ENCODE assay signal across 1 cellular context in the genomic region with DNA sequence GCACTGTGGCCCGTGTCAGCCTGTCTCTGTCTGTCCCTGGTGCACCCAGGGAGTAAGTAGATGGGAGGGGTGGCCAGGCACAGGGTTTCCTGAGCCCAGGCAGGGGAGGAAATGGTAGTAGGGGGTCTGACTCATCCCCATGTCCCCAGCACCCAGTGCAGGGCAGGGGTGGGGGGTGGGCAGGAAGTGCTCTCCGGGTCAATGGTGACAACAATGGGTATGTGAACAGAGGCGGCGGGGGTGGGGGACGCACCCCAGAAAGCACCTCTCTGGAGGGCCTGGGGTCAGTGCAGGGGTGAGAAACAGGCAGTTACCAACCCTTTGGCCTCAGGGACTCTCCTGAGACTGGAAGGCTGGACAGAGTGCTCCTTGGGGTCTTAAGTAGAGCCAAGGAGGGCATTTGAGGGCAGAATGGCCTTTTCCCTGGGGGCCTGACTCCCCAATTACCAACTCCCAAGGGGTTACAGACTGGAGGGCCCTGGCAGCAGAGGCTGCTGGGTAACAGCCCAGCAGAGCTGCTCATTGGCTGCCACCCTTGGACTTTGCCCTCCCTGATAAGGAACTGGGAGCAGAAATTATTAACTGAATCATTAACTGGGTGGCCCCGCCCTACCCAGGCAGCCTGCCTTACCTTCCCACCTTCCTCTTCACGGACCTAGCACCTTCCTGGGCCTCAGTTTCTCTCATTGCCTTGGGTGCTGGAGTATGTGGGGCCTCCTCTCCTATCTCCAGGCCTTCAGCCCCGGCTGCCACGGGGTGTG.
TF ChIP-seq lines count a peak whose summit lies in the region.

No MANE protein-coding gene starts in this region.

TF ChIP-seq in HepG2, 621 proteins besides CTCF, POLR2A, EP300 and RAD21 (continued from another document and continues in another):
- peak; percentile 91; the same call in 1 of the 2 replicates for TF ChIP-seq ZNF772 (CRISPR knock-in tag; IDR thresholded peaks at IDR 0.05)
- peak; percentile 86 for TF ChIP-seq RXRB (CRISPR knock-in tag; IDR thresholded peaks at IDR 0.05; ENCODE audit: borderline replicate concordance)
- TF ChIP-seq, protein P1, sequence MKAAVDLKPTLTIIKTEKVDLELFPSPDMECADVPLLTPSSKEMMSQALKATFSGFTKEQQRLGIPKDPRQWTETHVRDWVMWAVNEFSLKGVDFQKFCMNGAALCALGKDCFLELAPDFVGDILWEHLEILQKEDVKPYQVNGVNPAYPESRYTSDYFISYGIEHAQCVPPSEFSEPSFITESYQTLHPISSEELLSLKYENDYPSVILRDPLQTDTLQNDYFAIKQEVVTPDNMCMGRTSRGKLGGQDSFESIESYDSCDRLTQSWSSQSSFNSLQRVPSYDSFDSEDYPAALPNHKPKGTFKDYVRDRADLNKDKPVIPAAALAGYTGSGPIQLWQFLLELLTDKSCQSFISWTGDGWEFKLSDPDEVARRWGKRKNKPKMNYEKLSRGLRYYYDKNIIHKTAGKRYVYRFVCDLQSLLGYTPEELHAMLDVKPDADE (CRISPR knock-in tag; IDR thresholded peaks at IDR 0.05) = no peak
- TF ChIP-seq KDM5B (CRISPR knock-in tag; IDR thresholded peaks at IDR 0.05; ENCODE audit: borderline replicate concordance) = peak; percentile 87; the same call in 1 of the 2 replicates
- no peak for TF ChIP-seq GPN1 (CRISPR knock-in tag; IDR thresholded peaks at IDR 0.05; ENCODE audit: borderline replicate concordance)
- TF ChIP-seq PHF8 (CRISPR knock-in tag; IDR thresholded peaks at IDR 0.05) = peak; percentile 45
- peak; percentile 74 for TF ChIP-seq ZFP90 (CRISPR knock-in tag; IDR thresholded peaks at IDR 0.05; ENCODE audit: borderline replicate concordance)
- no peak for TF ChIP-seq CCDC6 (CRISPR knock-in tag; IDR thresholded peaks at IDR 0.05)
- TF ChIP-seq, protein P2, sequence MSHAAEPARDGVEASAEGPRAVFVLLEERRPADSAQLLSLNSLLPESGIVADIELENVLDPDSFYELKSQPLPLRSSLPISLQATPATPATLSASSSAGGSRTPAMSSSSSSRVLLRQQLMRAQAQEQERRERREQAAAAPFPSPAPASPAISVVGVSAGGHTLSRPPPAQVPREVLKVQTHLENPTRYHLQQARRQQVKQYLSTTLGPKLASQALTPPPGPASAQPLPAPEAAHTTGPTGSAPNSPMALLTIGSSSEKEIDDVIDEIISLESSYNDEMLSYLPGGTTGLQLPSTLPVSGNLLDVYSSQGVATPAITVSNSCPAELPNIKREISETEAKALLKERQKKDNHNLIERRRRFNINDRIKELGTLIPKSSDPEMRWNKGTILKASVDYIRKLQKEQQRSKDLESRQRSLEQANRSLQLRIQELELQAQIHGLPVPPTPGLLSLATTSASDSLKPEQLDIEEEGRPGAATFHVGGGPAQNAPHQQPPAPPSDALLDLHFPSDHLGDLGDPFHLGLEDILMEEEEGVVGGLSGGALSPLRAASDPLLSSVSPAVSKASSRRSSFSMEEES (CRISPR knock-in tag; IDR thresholded peaks at IDR 0.05) = no peak
- TF ChIP-seq, protein P3, sequence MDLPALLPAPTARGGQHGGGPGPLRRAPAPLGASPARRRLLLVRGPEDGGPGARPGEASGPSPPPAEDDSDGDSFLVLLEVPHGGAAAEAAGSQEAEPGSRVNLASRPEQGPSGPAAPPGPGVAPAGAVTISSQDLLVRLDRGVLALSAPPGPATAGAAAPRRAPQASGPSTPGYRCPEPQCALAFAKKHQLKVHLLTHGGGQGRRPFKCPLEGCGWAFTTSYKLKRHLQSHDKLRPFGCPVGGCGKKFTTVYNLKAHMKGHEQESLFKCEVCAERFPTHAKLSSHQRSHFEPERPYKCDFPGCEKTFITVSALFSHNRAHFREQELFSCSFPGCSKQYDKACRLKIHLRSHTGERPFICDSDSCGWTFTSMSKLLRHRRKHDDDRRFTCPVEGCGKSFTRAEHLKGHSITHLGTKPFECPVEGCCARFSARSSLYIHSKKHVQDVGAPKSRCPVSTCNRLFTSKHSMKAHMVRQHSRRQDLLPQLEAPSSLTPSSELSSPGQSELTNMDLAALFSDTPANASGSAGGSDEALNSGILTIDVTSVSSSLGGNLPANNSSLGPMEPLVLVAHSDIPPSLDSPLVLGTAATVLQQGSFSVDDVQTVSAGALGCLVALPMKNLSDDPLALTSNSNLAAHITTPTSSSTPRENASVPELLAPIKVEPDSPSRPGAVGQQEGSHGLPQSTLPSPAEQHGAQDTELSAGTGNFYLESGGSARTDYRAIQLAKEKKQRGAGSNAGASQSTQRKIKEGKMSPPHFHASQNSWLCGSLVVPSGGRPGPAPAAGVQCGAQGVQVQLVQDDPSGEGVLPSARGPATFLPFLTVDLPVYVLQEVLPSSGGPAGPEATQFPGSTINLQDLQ (CRISPR knock-in tag; IDR thresholded peaks at IDR 0.05) = peak; percentile 99
- TF ChIP-seq, protein P4, sequence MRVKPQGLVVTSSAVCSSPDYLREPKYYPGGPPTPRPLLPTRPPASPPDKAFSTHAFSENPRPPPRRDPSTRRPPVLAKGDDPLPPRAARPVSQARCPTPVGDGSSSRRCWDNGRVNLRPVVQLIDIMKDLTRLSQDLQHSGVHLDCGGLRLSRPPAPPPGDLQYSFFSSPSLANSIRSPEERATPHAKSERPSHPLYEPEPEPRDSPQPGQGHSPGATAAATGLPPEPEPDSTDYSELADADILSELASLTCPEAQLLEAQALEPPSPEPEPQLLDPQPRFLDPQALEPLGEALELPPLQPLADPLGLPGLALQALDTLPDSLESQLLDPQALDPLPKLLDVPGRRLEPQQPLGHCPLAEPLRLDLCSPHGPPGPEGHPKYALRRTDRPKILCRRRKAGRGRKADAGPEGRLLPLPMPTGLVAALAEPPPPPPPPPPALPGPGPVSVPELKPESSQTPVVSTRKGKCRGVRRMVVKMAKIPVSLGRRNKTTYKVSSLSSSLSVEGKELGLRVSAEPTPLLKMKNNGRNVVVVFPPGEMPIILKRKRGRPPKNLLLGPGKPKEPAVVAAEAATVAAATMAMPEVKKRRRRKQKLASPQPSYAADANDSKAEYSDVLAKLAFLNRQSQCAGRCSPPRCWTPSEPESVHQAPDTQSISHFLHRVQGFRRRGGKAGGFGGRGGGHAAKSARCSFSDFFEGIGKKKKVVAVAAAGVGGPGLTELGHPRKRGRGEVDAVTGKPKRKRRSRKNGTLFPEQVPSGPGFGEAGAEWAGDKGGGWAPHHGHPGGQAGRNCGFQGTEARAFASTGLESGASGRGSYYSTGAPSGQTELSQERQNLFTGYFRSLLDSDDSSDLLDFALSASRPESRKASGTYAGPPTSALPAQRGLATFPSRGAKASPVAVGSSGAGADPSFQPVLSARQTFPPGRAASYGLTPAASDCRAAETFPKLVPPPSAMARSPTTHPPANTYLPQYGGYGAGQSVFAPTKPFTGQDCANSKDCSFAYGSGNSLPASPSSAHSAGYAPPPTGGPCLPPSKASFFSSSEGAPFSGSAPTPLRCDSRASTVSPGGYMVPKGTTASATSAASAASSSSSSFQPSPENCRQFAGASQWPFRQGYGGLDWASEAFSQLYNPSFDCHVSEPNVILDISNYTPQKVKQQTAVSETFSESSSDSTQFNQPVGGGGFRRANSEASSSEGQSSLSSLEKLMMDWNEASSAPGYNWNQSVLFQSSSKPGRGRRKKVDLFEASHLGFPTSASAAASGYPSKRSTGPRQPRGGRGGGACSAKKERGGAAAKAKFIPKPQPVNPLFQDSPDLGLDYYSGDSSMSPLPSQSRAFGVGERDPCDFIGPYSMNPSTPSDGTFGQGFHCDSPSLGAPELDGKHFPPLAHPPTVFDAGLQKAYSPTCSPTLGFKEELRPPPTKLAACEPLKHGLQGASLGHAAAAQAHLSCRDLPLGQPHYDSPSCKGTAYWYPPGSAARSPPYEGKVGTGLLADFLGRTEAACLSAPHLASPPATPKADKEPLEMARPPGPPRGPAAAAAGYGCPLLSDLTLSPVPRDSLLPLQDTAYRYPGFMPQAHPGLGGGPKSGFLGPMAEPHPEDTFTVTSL (CRISPR knock-in tag; IDR thresholded peaks at IDR 0.05; ENCODE audit: borderline replicate concordance) = 0 out of 2 replicates have a peak, but pooled peaks have one; percentile 63
- no peak for TF ChIP-seq GTF2F1 (IDR thresholded peaks at IDR 0.05; ENCODE audit: low read length)
- TF ChIP-seq MEIS2 (CRISPR knock-in tag; IDR thresholded peaks at IDR 0.05) = peak; percentile 66; the same call in 1 of the 2 replicates
- peak; percentile 78; the same call in 1 of the 2 replicates for TF ChIP-seq TBX2 (CRISPR knock-in tag; IDR thresholded peaks at IDR 0.05; ENCODE audit: borderline replicate concordance)
- TF ChIP-seq, protein P5, sequence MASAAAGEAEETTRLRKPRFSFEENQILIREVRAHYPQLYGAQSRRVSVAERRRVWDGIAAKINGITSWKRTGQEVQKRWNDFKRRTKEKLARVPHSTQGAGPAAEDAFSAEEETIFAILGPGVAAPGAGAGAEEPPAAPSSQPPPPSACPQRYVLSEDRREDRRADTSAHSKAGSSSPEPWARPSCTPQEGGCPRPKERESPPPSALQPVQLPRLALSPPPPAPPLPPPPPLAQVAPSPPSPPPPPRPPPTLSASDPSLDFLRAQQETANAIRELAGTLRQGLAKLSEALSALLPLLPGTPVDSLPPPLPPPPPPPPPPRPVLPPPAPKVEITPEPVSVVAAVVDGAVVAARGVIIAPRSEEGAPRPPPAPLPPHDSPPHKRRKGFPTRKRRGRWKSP (CRISPR knock-in tag; IDR thresholded peaks at IDR 0.05) = peak; percentile 69; the same call in 1 of the 2 replicates
- TF ChIP-seq ZBTB7A (CRISPR knock-in tag; IDR thresholded peaks at IDR 0.05) = peak; percentile 54
- TF ChIP-seq, protein P6, sequence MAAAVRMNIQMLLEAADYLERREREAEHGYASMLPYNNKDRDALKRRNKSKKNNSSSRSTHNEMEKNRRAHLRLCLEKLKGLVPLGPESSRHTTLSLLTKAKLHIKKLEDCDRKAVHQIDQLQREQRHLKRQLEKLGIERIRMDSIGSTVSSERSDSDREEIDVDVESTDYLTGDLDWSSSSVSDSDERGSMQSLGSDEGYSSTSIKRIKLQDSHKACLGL (CRISPR knock-in tag; IDR thresholded peaks at IDR 0.05) = peak; percentile 19; the same call in 1 of the 2 replicates
- TF ChIP-seq, protein P7, sequence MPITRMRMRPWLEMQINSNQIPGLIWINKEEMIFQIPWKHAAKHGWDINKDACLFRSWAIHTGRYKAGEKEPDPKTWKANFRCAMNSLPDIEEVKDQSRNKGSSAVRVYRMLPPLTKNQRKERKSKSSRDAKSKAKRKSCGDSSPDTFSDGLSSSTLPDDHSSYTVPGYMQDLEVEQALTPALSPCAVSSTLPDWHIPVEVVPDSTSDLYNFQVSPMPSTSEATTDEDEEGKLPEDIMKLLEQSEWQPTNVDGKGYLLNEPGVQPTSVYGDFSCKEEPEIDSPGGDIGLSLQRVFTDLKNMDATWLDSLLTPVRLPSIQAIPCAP (CRISPR knock-in tag; IDR thresholded peaks at IDR 0.05; ENCODE audit: low read depth) = no peak
- peak; percentile 35; the same call in 1 of the 2 replicates for TF ChIP-seq SOX13 (IDR thresholded peaks at IDR 0.05)
- peak in 1 of 2 experiments; percentile 86; a peak in 2 of 4 replicates for TF ChIP-seq SOX13 (CRISPR knock-in tag; conservative IDR thresholded peaks at IDR 0.05 in 1 of 2, IDR thresholded peaks at IDR 0.05 in 1 of 2)
- no peak for TF ChIP-seq NONO (IDR thresholded peaks at IDR 0.05)
- TF ChIP-seq NONO (CRISPR knock-in tag; conservative IDR thresholded peaks at IDR 0.05) = peak; percentile 84
- TF ChIP-seq, protein P8, sequence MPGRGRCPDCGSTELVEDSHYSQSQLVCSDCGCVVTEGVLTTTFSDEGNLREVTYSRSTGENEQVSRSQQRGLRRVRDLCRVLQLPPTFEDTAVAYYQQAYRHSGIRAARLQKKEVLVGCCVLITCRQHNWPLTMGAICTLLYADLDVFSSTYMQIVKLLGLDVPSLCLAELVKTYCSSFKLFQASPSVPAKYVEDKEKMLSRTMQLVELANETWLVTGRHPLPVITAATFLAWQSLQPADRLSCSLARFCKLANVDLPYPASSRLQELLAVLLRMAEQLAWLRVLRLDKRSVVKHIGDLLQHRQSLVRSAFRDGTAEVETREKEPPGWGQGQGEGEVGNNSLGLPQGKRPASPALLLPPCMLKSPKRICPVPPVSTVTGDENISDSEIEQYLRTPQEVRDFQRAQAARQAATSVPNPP (CRISPR knock-in tag; IDR thresholded peaks at IDR 0.05) = no peak
- peak; percentile 54; the same call in 1 of the 2 replicates for TF ChIP-seq SP5 (CRISPR knock-in tag; IDR thresholded peaks at IDR 0.05; ENCODE audit: borderline replicate concordance, low read depth)
- TF ChIP-seq FOXC1 (CRISPR knock-in tag; IDR thresholded peaks at IDR 0.05; ENCODE audit: borderline replicate concordance) = peak; percentile 74; the same call in 1 of the 2 replicates
- peak; percentile 62 for TF ChIP-seq MED8 (CRISPR knock-in tag; IDR thresholded peaks at IDR 0.05; ENCODE audit: insufficient replicate concordance)
- TF ChIP-seq SRSF1 (optimal IDR thresholded peaks at IDR 0.05; ENCODE audit: low read depth, low read length) = peak; percentile 66
- TF ChIP-seq, protein P9, sequence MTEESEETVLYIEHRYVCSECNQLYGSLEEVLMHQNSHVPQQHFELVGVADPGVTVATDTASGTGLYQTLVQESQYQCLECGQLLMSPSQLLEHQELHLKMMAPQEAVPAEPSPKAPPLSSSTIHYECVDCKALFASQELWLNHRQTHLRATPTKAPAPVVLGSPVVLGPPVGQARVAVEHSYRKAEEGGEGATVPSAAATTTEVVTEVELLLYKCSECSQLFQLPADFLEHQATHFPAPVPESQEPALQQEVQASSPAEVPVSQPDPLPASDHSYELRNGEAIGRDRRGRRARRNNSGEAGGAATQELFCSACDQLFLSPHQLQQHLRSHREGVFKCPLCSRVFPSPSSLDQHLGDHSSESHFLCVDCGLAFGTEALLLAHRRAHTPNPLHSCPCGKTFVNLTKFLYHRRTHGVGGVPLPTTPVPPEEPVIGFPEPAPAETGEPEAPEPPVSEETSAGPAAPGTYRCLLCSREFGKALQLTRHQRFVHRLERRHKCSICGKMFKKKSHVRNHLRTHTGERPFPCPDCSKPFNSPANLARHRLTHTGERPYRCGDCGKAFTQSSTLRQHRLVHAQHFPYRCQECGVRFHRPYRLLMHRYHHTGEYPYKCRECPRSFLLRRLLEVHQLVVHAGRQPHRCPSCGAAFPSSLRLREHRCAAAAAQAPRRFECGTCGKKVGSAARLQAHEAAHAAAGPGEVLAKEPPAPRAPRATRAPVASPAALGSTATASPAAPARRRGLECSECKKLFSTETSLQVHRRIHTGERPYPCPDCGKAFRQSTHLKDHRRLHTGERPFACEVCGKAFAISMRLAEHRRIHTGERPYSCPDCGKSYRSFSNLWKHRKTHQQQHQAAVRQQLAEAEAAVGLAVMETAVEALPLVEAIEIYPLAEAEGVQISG (CRISPR knock-in tag; IDR thresholded peaks at IDR 0.05) = peak; percentile 55
- TF ChIP-seq ZNF781 (CRISPR knock-in tag; IDR thresholded peaks at IDR 0.05; ENCODE audit: borderline replicate concordance, not compliant biosample characterization) = no peak
- peak; percentile 84 for TF ChIP-seq NFYC (CRISPR knock-in tag; IDR thresholded peaks at IDR 0.05)
- peak; percentile 30; the same call in 1 of the 2 replicates for TF ChIP-seq JUN (CRISPR knock-in tag; IDR thresholded peaks at IDR 0.05)
- TF ChIP-seq POLR2AphosphoS5 (IDR thresholded peaks at IDR 0.05; ENCODE audit: low read depth, low read length) = peak; percentile 92
- TF ChIP-seq, protein P10, sequence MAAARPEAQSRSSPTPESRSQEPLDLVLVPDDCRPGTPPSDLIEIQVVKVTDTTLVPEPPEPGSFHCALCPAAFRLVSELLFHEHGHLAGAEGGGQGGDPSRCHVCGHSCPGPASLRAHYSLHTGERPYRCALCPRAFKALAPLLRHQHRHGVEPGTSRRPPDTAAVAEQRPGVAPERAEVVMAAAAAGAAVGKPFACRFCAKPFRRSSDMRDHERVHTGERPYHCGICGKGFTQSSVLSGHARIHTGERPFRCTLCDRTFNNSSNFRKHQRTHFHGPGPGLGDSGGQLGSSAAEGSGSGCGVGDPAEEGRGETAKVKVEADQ (CRISPR knock-in tag; IDR thresholded peaks at IDR 0.05; ENCODE audit: borderline replicate concordance) = peak; percentile 80
- TF ChIP-seq KDM5A (IDR thresholded peaks at IDR 0.05; ENCODE audit: borderline replicate concordance, low read length) = peak; percentile 48; the same call in 1 of the 2 replicates
